ENCODE assay signal across 13 cellular contexts in genomic region chr15:39204031-39204430, GRCh38.
"Had no signal": no experiment of that assay in that cellular context is flagged by ENCODE, and none has a peak within 500 bp of the region (broad histone marks: within the 10 kb centered on the region; RNA-seq: fewer than 3 reads in every experiment).

No MANE protein-coding gene starts in this region.

- H3K9me3 ChIP-seq: gastrocnemius medialis, neutrophil, transverse colon had no signal

- H3K27me3 ChIP-seq: gastrocnemius medialis, neutrophil, transverse colon had no signal

- H3K4me1 ChIP-seq: gastrocnemius medialis had no signal

- H3K27ac ChIP-seq: coronary artery, gastrocnemius medialis, neutrophil, transverse colon, VCaP had no signal

- H3K36me3 ChIP-seq: gastrocnemius medialis, neutrophil, transverse colon had no signal

- H3K4me3 ChIP-seq: coronary artery, gastrocnemius medialis, smooth muscle cell, transverse colon had no signal

- DNase-seq: activated CD4-positive, alpha-beta memory T cell treated with anti-CD3 and anti-CD28 coated beads, Interleukin-2, amount 10 ng/mL, durations not matched to agents 7 days and 5 days; activated T-cell treated with anti-CD3 and anti-CD28 coated beads, Interleukin-2, amount 50 U/mL, for 48 hours; caudate nucleus; effector memory CD8-positive, alpha-beta T cell; gastrocnemius medialis; posterior cingulate gyrus; substantia nigra; transverse colon had no signal

- ATAC-seq: effector memory CD8-positive, alpha-beta T cell; gastrocnemius medialis; stimulated activated memory B cell treated with anti-CD40 and anti-IgM and Interleukin-4, amounts not matched to agents 10 μg/mL and 1 μg/mL and 100 μg/mL, for 72 hours had no signal
